1 cellular context compared by ENCODE assay signal in genomic region chr9:93084471-93084881, GRCh38.
TF ChIP-seq lines count a peak whose summit lies in the region.

No MANE protein-coding gene starts in this region.

TF ChIP-seq in H1, 55 proteins besides CTCF, POLR2A, EP300 and RAD21:
- TF ChIP-seq RFX5 (IDR thresholded peaks at IDR 0.05; ENCODE audit: borderline replicate concordance, low read depth, low read length) (no peak), GABPA (IDR thresholded peaks at IDR 0.05; ENCODE audit: borderline replicate concordance, insufficient read depth, low read length) (no peak), TEAD4 (IDR thresholded peaks at IDR 0.05; ENCODE audit: low read depth, low read length) (no peak), TCF12 (IDR thresholded peaks at IDR 0.05; ENCODE audit: low read depth, low read length) (no peak), MAX (IDR thresholded peaks at IDR 0.05) (no peak), CTBP2 (IDR thresholded peaks at IDR 0.05; ENCODE audit: borderline replicate concordance, insufficient read depth, insufficient read length, low read length) (no peak), TAF7 (optimal IDR thresholded peaks at IDR 0.05; ENCODE audit: borderline replicate concordance, low read depth, low read length) (no peak), RXRA (IDR thresholded peaks at IDR 0.05; ENCODE audit: insufficient read depth, low read depth, low read length) (no peak), ZNF274 (IDR thresholded peaks at IDR 0.05; ENCODE audit: borderline replicate concordance, extremely low read depth, low read length) (no peak), HDAC2 (IDR thresholded peaks at IDR 0.05; ENCODE audit: borderline replicate concordance in 1 of 2, low read depth in 2 of 2, low read length in 2 of 2) (no peak), SAP30 (IDR thresholded peaks at IDR 0.05; ENCODE audit: insufficient read depth, insufficient replicate concordance, low read length) (no peak), SUZ12 (IDR thresholded peaks at IDR 0.05; ENCODE audit: low read length) (no peak), EGR1 (IDR thresholded peaks at IDR 0.05; ENCODE audit: borderline replicate concordance, low read depth, low read length) (no peak), POU5F1 (IDR thresholded peaks at IDR 0.05; ENCODE audit: low read depth, low read length) (no peak), SRF (IDR thresholded peaks at IDR 0.05; ENCODE audit: low read depth, low read length) (no peak), CHD7 (IDR thresholded peaks at IDR 0.05; ENCODE audit: insufficient replicate concordance, low read length) (no peak), JUN (IDR thresholded peaks at IDR 0.05; ENCODE audit: low read depth, low read length) (no peak), TBP (IDR thresholded peaks at IDR 0.05; ENCODE audit: low read depth, low read length) (no peak), YY1 (IDR thresholded peaks at IDR 0.05; ENCODE audit: low read depth, low read length) (no peak), SP1 (IDR thresholded peaks at IDR 0.05; ENCODE audit: low read depth, low read length) (no peak)
